ENCODE assay signal across 15 cellular contexts in the genomic region with DNA sequence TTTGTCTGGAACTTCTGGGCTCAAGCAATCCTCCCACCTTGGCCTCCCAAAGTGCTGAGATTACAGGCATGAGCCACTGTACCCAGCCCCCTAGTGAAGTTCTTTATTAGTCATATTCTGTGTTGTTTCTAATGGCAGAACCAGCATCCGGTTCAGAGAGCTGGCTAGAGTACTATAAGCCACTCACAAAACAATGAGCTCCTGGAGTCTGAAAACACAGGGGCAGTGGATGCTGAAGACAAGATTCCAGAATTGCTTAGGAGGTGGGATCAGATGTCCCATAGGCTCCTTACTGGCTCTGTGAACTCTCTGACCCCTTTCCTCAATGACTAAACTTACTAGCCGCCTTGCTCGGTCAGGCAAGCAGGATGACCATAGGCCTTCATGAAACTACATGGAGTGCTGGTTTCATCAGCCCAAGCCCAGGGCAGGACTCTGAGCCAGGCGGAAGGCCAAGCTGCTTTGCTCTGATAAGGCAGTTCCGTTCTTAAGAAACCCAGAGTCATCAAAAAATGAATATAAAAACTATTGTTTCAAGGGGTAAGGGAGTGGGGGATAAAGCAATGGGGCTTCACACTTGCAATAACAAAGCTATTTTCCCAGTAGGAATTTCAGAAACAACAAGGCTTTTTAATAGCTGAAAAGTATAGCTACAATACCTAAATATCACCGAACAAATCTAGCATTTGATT. TPM values are rescaled to one million over a fixed set of nuclear protein-coding genes. Genes with fewer than 3 reads are reported as not detected.
DNase-seq lines count a peak whose midpoint lies in the region; ATAC-seq, FAIRE-seq and TF ChIP-seq lines count a peak whose summit lies in the region.
"Had no signal": no experiment of that assay in that cellular context is flagged by ENCODE, and none has a peak within 500 bp of the region (broad histone marks: within the 10 kb centered on the region; RNA-seq: fewer than 3 reads in every experiment).

No MANE protein-coding gene starts in this region.

- H3K4me2 ChIP-seq in A549 = no peak overlapping the region

- no peak for TF ChIP-seq CTCF in A549 (IDR thresholded peaks at IDR 0.05)
- no peak for TF ChIP-seq CTCF in ascending aorta (IDR thresholded peaks at IDR 0.05)
- TF ChIP-seq CTCF in heart left ventricle (IDR thresholded peaks at IDR 0.05) = no peak
- no peak for TF ChIP-seq CTCF in nephron progenitor cell (IDR thresholded peaks at IDR 0.05)

- ATAC-seq in A549 (no peak), heart left ventricle (peak; percentile 21 to 60 (median 56)), HG03175 (IDR thresholded peaks at IDR 0.05; ENCODE audit: unreplicated experiment) (no peak)
- ATAC-seq: SK-N-SH treated with all-trans-retinoic acid at 6 μM for 48 hours had no signal

- CTCF ChIA-PET in A549 (lab: Yijun Ruan, JAX) = interaction anchor here (1.4 to 1.6 kb wide), 2 partner anchors 12 to 169 kb away, joined by 3 to 7 read pairs; no protein-coding TSS in a partner anchor

- FAIRE-seq in A549 (lab: Jason Lieb, UNC) = no peak

- H3K4me3 ChIP-seq in A549 = no peak overlapping the region
- H3K4me3 ChIP-seq in ascending aorta = no peak overlapping the region
- no peak overlapping the region for H3K4me3 ChIP-seq in heart left ventricle

- intact Hi-C loops in ascending aorta (cut with DNase I) (no loop called here), heart left ventricle (cut with DNase I) (no loop called here)

- peaks cover 65% of the 10 kb centered on the region for H3K4me1 Mint-ChIP-seq in nephron progenitor cell

- POLR2A ChIA-PET in A549 (lab: Yijun Ruan, JAX) = interaction anchor here (0.5 to 1.2 kb wide), 2 partner anchors 10 to 817 kb away, joined by 4 read pairs; no protein-coding TSS in a partner anchor

- peak overlapping the region; percentile 96 for H3K27ac Mint-ChIP-seq in nephron progenitor cell

- H3K27ac ChIP-seq in A549 = no peak overlapping the region
- peak overlapping the region; percentile 83 to 87 for H3K27ac ChIP-seq in ascending aorta
- peak overlapping the region; percentile 83 to 99 (median 98) for H3K27ac ChIP-seq in heart left ventricle

- no peaks in the 10 kb centered on the region for H3K27me3 ChIP-seq in ascending aorta
- no peaks in the 10 kb centered on the region for H3K27me3 ChIP-seq in heart left ventricle

- DNase-seq in A549 (ENCODE audit: low read depth in 1 of 2, low spot score in 1 of 2) (no peak), ascending aorta (ENCODE audit: low spot score in 2 of 2) (peak; percentile 61 to 88), heart left ventricle (peak in 4 of 5 donors; percentile 72 to 81 (median 77)), nephron progenitor cell (peak; percentile 30), NCI-H2171 treated with DMSO at 0.1 percent for 48 hours (lab: John Stamatoyannopoulos, UW) (no peak), HuH-7.5 (ENCODE audit: low spot score) (no peak)
- DNase-seq in stimulated activated CD4-positive, alpha-beta T cell treated with anti-CD3 and anti-CD28 coated beads, Interleukin-12 subunit alpha, Interleukin-12 subunit beta, amount 100 ng/mL, for 4 hours = no peak
- DNase-seq: 8988T; COR-L47; NCI-H1436 treated with DMSO at 0.1 percent for 48 hours; stimulated activated CD4-positive, alpha-beta T cell treated with anti-CD3 and anti-CD28 coated beads, Interleukin-4, amount 100 ng/mL, for 24 hours had no signal

- TF ChIP-seq POLR2A in A549 (IDR thresholded peaks at IDR 0.05; ENCODE audit: low read length) = no peak
- TF ChIP-seq POLR2A in heart left ventricle (IDR thresholded peaks at IDR 0.05) = no peak

- TF ChIP-seq RAD21 in A549 (conservative IDR thresholded peaks at IDR 0.05 in 1 of 2, IDR thresholded peaks at IDR 0.05 in 1 of 2) = no peak

- H3K36me3 ChIP-seq in ascending aorta (peaks cover 44 to 62% of the 10 kb centered on the region in 2 donors), heart left ventricle (peaks cover 3 to 89% (median 67%) of the 10 kb centered on the region in 9 donors)

- H3K4me1 ChIP-seq in A549 (no peaks in the 10 kb centered on the region), ascending aorta (peaks cover 8 to 25% of the 10 kb centered on the region in 2 donors), heart left ventricle (peaks cover 14 to 85% (median 59%) of the 10 kb centered on the region in 12 donors)

- no peak for TF ChIP-seq EP300 in A549 (IDR thresholded peaks at IDR 0.05)

- H3K27me3 Mint-ChIP-seq in nephron progenitor cell (ENCODE audit: low read depth, poor library complexity) = no peaks in the 10 kb centered on the region

- 94% methylated on average over 6 of the region's 6 CpGs for WGBS in A549 (ENCODE audit: missing lambda C conversion rate)
- 36 to 63% (median 51%) methylated on average over 6 of the region's 6 CpGs for WGBS in heart left ventricle, 4 donors

- H3K36me3 Mint-ChIP-seq in nephron progenitor cell (ENCODE audit: low read depth) = peaks cover 34% of the 10 kb centered on the region

- no peaks in the 10 kb centered on the region for H3K9me3 Mint-ChIP-seq in nephron progenitor cell

- no peak overlapping the region for H3K4me3 Mint-ChIP-seq in nephron progenitor cell

- no peaks in the 10 kb centered on the region for H3K9me3 ChIP-seq in A549
- no peaks in the 10 kb centered on the region for H3K9me3 ChIP-seq in ascending aorta
- H3K9me3 ChIP-seq in heart left ventricle = no peaks in the 10 kb centered on the region

TF ChIP-seq in A549, 52 proteins besides CTCF, POLR2A, EP300 and RAD21:
- no peak for TF ChIP-seq NFE2L2 (conservative IDR thresholded peaks at IDR 0.05; ENCODE audit: low read length)
- peak; percentile 36 for TF ChIP-seq MAFK (IDR thresholded peaks at IDR 0.05; ENCODE audit: partially characterized antibody)

RNA-seq across cellular contexts. Expression of a gene that starts 8.1 kb away (rescaled TPM):
- polyA plus RNA-seq in A549 (2011; rRNA removed) (4.5 and 5.0 TPM in 2 replicates), A549 (2017; fragmentation: RNase III; extraction: RNeasy Plus Mini Kit Qiagen cat#74134 plus additional on column Dnase treatment) (4.1 to 5.3 TPM (median 5.2 TPM) in 3 replicates), heart left ventricle (10 to 100 TPM; 21.9 to 45.9 TPM)
- polyA plus RNA-seq in A549 (2012; cell fraction: cytosol; rRNA removed) = 2.9 and 3.6 TPM in 2 replicates
- polyA plus RNA-seq in A549 (2012; cell fraction: nucleus; rRNA removed) = 7.7 and 8.1 TPM in 2 replicates
- 10.9 and 12.7 TPM in 2 replicates for polyA minus RNA-seq in A549 (2011; rRNA and poly(A)+ RNA removed)
- total RNA-seq in ascending aorta (48.4 TPM), heart left ventricle (10 to 100 TPM; 26.9 to 61.2 (median 38.1) TPM)

RNA-seq across cellular contexts. Expression of a gene that starts 8.3 kb away (rescaled TPM):
- 5.7 and 8.2 TPM in 2 replicates for polyA plus RNA-seq in A549 (2011; rRNA removed)
- polyA plus RNA-seq in A549 (2012; cell fraction: cytosol; rRNA removed) = 3.3 and 4.1 TPM in 2 replicates
- 16.1 and 19.6 TPM in 2 replicates for polyA plus RNA-seq in A549 (2012; cell fraction: nucleus; rRNA removed)
- 6.1 to 9.0 TPM (median 8.9 TPM) in 3 replicates for polyA plus RNA-seq in A549 (2017; fragmentation: RNase III; extraction: RNeasy Plus Mini Kit Qiagen cat#74134 plus additional on column Dnase treatment)
- polyA minus RNA-seq in A549 (2011; rRNA and poly(A)+ RNA removed) = 6.0 and 7.6 TPM in 2 replicates
- 18.6 TPM for total RNA-seq in ascending aorta
- 10 to 100 TPM; 11.6 to 21.5 (median 17.2) TPM for total RNA-seq in heart left ventricle
- 10 to 100 TPM; 10.2 to 17.2 TPM for polyA plus RNA-seq in heart left ventricle

RNA-seq across cellular contexts. Expression of a gene that starts 35.7 kb away (rescaled TPM):
- polyA plus RNA-seq in A549 (2011; rRNA removed) (not detected in 2 replicates), A549 (2017; fragmentation: RNase III; extraction: RNeasy Plus Mini Kit Qiagen cat#74134 plus additional on column Dnase treatment) (not detected in 3 replicates), heart left ventricle (1 to 10 TPM; 4.1 to 4.9 TPM)
- not detected in 2 replicates for polyA plus RNA-seq in A549 (2012; cell fraction: cytosol; rRNA removed)
- polyA plus RNA-seq in A549 (2012; cell fraction: nucleus; rRNA removed) = 0.04 TPM in 1 of 2 replicates, not detected in the other
- not detected in 2 replicates for polyA minus RNA-seq in A549 (2011; rRNA and poly(A)+ RNA removed)
- total RNA-seq in ascending aorta (not detected), heart left ventricle (1 to 10 TPM; 1.5 to 7.6 (median 3.1) TPM)
- polyA plus RNA-seq: neural cell had no signal

RNA-seq across cellular contexts. Expression of a gene that starts 49.9 kb away (rescaled TPM):
- polyA plus RNA-seq in A549 (2011; rRNA removed) (not detected in 2 replicates), A549 (2017; fragmentation: RNase III; extraction: RNeasy Plus Mini Kit Qiagen cat#74134 plus additional on column Dnase treatment) (not detected in 3 replicates), heart left ventricle (1,000 to 10,000 TPM in 1 of 2 donors, 10 to 100 TPM in 1; 59.9 to 1,418 TPM)
- not detected in 2 replicates for polyA plus RNA-seq in A549 (2012; cell fraction: cytosol; rRNA removed)
- not detected in 2 replicates for polyA plus RNA-seq in A549 (2012; cell fraction: nucleus; rRNA removed)
- polyA minus RNA-seq in A549 (2011; rRNA and poly(A)+ RNA removed) = not detected in 2 replicates
- total RNA-seq in ascending aorta (not detected), heart left ventricle (1,000 to 10,000 TPM in 1 of 9 donors, 100 to 1,000 TPM in 8; 126 to 3,156 (median 279) TPM)
- total RNA-seq: subcutaneous adipose tissue had no signal
- polyA plus RNA-seq: neural cell had no signal

Comparison
In these comparisons a context has a peak if more than half of its experiments do, and no peak if none do; other contexts are left out.
1. ATAC-seq: peak in heart left ventricle (4 of 4); none in A549 (0 of 2) and HG03175 (single experiment).
2. DNase-seq: peak in ascending aorta (2 of 2), heart left ventricle (4 of 5) and nephron progenitor cell (single experiment); none in A549 (0 of 2), NCI-H2171 treated with DMSO at 0.1 percent for 48 hours (single experiment), stimulated activated CD4-positive, alpha-beta T cell treated with anti-CD3 and anti-CD28 coated beads, Interleukin-12 subunit alpha, Interleukin-12 subunit beta, amount 100 ng/mL, for 4 hours (single experiment) and HuH-7.5 (single experiment).
3. H3K27ac ChIP-seq: peak in ascending aorta (2 of 2) and heart left ventricle (12 of 12); none in A549 (0 of 2).